7 cellular contexts compared by ENCODE assay signal in genomic region chr22:47320560-47320959, GRCh38.
"Had no signal": no experiment of that assay in that cellular context is flagged by ENCODE, and none has a peak within 500 bp of the region (broad histone marks: within the 10 kb centered on the region; RNA-seq: fewer than 3 reads in every experiment).

No MANE protein-coding gene starts in this region.

- H3K4me2 ChIP-seq: KMS-11 had no signal

- H3K4me3 ChIP-seq: K562 had no signal

- H3K9ac ChIP-seq: KMS-11 had no signal

- DNase-seq: IMR-90, KBM-7, KG1 had no signal

- ATAC-seq: HepG2, K562 had no signal

- H3K27ac ChIP-seq: HL-60, KMS-11 had no signal
